ENCODE assay signal across 8 cellular contexts in the genomic region with DNA sequence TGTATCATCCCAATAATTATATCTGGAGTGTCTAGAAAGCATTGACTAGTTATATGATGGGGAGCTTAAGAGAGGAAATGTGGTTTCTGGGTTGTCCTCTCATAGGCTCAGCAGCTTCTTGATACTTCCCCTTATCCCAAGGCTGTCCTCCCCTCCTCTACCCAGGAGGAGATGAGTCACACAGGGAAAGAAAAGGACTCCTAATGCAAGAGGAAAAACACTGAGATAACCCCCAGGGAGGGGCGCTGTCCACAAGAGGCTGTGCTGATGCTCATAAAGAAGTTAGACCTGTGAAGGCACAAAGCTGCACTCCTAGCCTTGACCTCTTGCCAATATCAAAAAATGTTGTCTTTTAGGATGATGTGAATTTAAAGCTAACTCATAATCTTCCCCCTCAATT. TPM values are rescaled to one million over a fixed set of nuclear protein-coding genes. Genes with fewer than 3 reads are reported as not detected.
DNase-seq lines count a peak whose midpoint lies in the region; ATAC-seq and TF ChIP-seq lines count a peak whose summit lies in the region.

No MANE protein-coding gene starts in this region.

- ATAC-seq in GM18907 (IDR thresholded peaks at IDR 0.05; ENCODE audit: unreplicated experiment) = no peak
- ATAC-seq in GM21723 (IDR thresholded peaks at IDR 0.05; ENCODE audit: unreplicated experiment) = no peak

- no peaks in the 10 kb centered on the region for H3K36me3 ChIP-seq in A673 (ENCODE audit: insufficient read depth, low read length, poor library complexity, severe bottlenecking)

- no TSS peak for BruUV-seq in A673 (replicated peaks; lab: Mats Ljungman, UMichigan)

- no peaks in the 10 kb centered on the region for H3K27me3 ChIP-seq in A673 (replicated peaks; ENCODE audit: insufficient read depth, low read depth, low read length, poor library complexity)

- CTCF ChIA-PET in A673 (lab: Charles Lee) = no interaction called here

- in situ Hi-C loops in SK-MEL-5 (cut with HindIII; ENCODE audit: low pct_unique_long_range_greater_than_20kb, low sequenced_read_pairs) = no loop called here

- H3K27ac ChIP-seq in A673 (ENCODE audit: low read depth, low read length, poor library complexity, severe bottlenecking) = no peak overlapping the region

- H3K4me3 ChIP-seq in A673 (ENCODE audit: low read depth, low read length, poor library complexity, severe bottlenecking) = no peak overlapping the region

- TF ChIP-seq CTCF in A673 (conservative IDR thresholded peaks at IDR 0.05; ENCODE audit: low read depth, low read length) = no peak

- intact Hi-C loops in A673 (cut with micrococcal nuclease; ENCODE audit: unreplicated experiment) = no loop called here

- no peaks in the 10 kb centered on the region for H3K4me1 ChIP-seq in A673 (ENCODE audit: insufficient read depth, low read length, poor library complexity, severe bottlenecking)

- H3K9me3 ChIP-seq in A673 (ENCODE audit: low read depth, low read length, poor library complexity, severe bottlenecking) = no peaks in the 10 kb centered on the region

- POLR2A ChIA-PET in A673 (lab: Charles Lee; ENCODE audit: low non-redundant PET) = no interaction called here

- DNase-seq in A673 (ENCODE audit: low spot score) (peak; percentile 58), HCEC 1CT (peak; percentile 79), SK-MEL-5 (ENCODE audit: low read depth, low spot score) (peak; percentile 87), foreskin melanocyte (peak; percentile 71), NCI-H2081 (lab: John Stamatoyannopoulos, UW) (no peak)
- DNase-seq in stimulated activated naive CD4-positive, alpha-beta T cell (lab: John Stamatoyannopoulos, UW) = no peak

RNA-seq across cellular contexts. Expression of a gene that starts 28.8 kb away (rescaled TPM):
- total RNA-seq in A673 (2021) = 5.1 and 8.7 TPM in 2 replicates
- total RNA-seq in SK-MEL-5 (2014; rRNA removed; shearing (Covaris generic)) = 35.0 and 35.3 TPM in 2 replicates
- polyA plus RNA-seq in SK-MEL-5 (2015; cell fraction: cytosol; rRNA removed) = 49.7 and 107 TPM in 2 replicates
- 27.6 and 28.6 TPM in 2 replicates for polyA plus RNA-seq in SK-MEL-5 (2015; cell fraction: nucleus; rRNA removed)

Comparison
In these comparisons a context has a peak if more than half of its experiments do, and no peak if none do; other contexts are left out.
1. DNase-seq: peak in A673 (single experiment), HCEC 1CT (single experiment), SK-MEL-5 (single experiment) and foreskin melanocyte (single experiment); none in NCI-H2081 (0 of 2) and stimulated activated naive CD4-positive, alpha-beta T cell (0 of 6).